Comparison of ENCODE assay signal across 8 cellular contexts in genomic region chr4:150078041-150078995, GRCh38. TPM values are rescaled to one million over a fixed set of nuclear protein-coding genes. Genes with fewer than 3 reads are reported as not detected.
DNase-seq lines count a peak whose midpoint lies in the region; TF ChIP-seq lines count a peak whose summit lies in the region.

Gene DCLK2, plus strand, starts transcription at chr4:150078445. Its CDS starts 583 bp downstream, at chr4:150079028.

- DNase-seq in NCI-H187 (lab: John Stamatoyannopoulos, UW): peak; percentile 14 to 35
- no peak for DNase-seq in NCI-H187 treated with DMSO at 0.1 percent for 48 hours (lab: John Stamatoyannopoulos, UW)
- DNase-seq in HS-27A (ENCODE audit: low read depth): peak; percentile 42
- DNase-seq in PC-9: peak in 1 of 2 experiments; percentile 44
- peak; percentile 32 for DNase-seq in mammary epithelial cell
- DNase-seq in retina: peak; percentile 90
- DNase-seq in SKM-1 treated with dmso at 0.1 percent for 144 hours (lab: John Stamatoyannopoulos, UW; ENCODE audit: unreplicated experiment): no peak

- H3K9me3 ChIP-seq in PC-9 (ENCODE audit: insufficient read depth, low read depth) (no peaks in the 10 kb centered on the region), mammary epithelial cell (replicated peaks; ENCODE audit: insufficient read depth, low read length) (no peaks in the 10 kb centered on the region), iPS-18a (ENCODE audit: control insufficient read depth, low read depth, low read length) (no peaks in the 10 kb centered on the region)

- no peaks in the 10 kb centered on the region for H3F3A ChIP-seq in PC-9 (ENCODE audit: insufficient read depth, low read depth)

- H3K36me3 ChIP-seq in PC-9 (ENCODE audit: low read depth) (no peaks in the 10 kb centered on the region), mammary epithelial cell (ENCODE audit: insufficient read depth, low read length) (no peaks in the 10 kb centered on the region), iPS-18a (ENCODE audit: control insufficient read depth, low read depth, low read length) (no peaks in the 10 kb centered on the region)

- POLR2A ChIA-PET in PC-9 (lab: Charles Lee; ENCODE audit: unreplicated experiment): interaction anchor here (0.6 kb wide), 1 partner anchor 216 kb away, joined by 8 read pairs; no protein-coding TSS in a partner anchor

- peak within 1 kb of the TSS; percentile 57 for H3K4me3 ChIP-seq in PC-9
- H3K4me3 ChIP-seq in mammary epithelial cell (replicated peaks in 1 of 3; ENCODE audit: insufficient read depth in 1 of 3, low read depth in 2 of 3, low read length in 3 of 3): peak within 1 kb of the TSS; percentile 41 to 55 (median 50)
- peak within 1 kb of the TSS; percentile 57 for H3K4me3 ChIP-seq in iPS-18a (ENCODE audit: low read length)

- no peak within 1 kb of the TSS for H3K27ac ChIP-seq in PC-9
- no peak within 1 kb of the TSS for H3K27ac ChIP-seq in mammary epithelial cell (ENCODE audit: insufficient read depth, low read depth, low read length)
- no peak within 1 kb of the TSS for H3K27ac ChIP-seq in iPS-18a (ENCODE audit: low read length)

- in situ Hi-C loops in mammary epithelial cell (cut with MboI; ENCODE audit: low sequenced_read_pairs in 2 of 2): no loop called here

- H3K4me1 ChIP-seq in PC-9 (replicated peaks; ENCODE audit: insufficient read depth) (0 out of 2 replicates have a peak, but pooled peaks cover under 1% of the 10 kb centered on the region), mammary epithelial cell (ENCODE audit: insufficient read depth, low read length) (peaks cover 8% of the 10 kb centered on the region), iPS-18a (ENCODE audit: control insufficient read depth, low read depth, low read length) (peaks cover 10% of the 10 kb centered on the region)

- H3K79me2 ChIP-seq in PC-9 (ENCODE audit: low read depth): no peaks in the 10 kb centered on the region
- no peaks in the 10 kb centered on the region for H3K79me2 ChIP-seq in mammary epithelial cell (ENCODE audit: insufficient read depth, low read length)

- CTCF ChIA-PET in PC-9 (lab: Charles Lee): interaction anchor here (1.1 kb wide), 1 partner anchor 131 kb away, joined by 4 read pairs; no protein-coding TSS in a partner anchor
- CTCF ChIA-PET in mammary epithelial cell (lab: Charles Lee; ENCODE audit: low non-redundant PET): no interaction called here

- BruUV-seq in PC-9 (replicated peaks; lab: Mats Ljungman, UMichigan) (no TSS peak), mammary epithelial cell (replicated peaks; lab: Mats Ljungman, UMichigan) (no TSS peak)

- TF ChIP-seq CTCF in PC-9 (conservative IDR thresholded peaks at IDR 0.05) (no peak), mammary epithelial cell (conservative IDR thresholded peaks at IDR 0.05 in 1 of 2, IDR thresholded peaks at IDR 0.05 in 1 of 2; ENCODE audit: extremely low read depth in 1 of 2, insufficient read depth in 1 of 2, low read depth in 1 of 2, low read length in 2 of 2) (no peak)

- H2AFZ ChIP-seq in PC-9: peak within 1 kb of the TSS; percentile 72
- peak within 1 kb of the TSS; percentile 85 for H2AFZ ChIP-seq in mammary epithelial cell (ENCODE audit: low read depth, low read length)

- no peaks in the 10 kb centered on the region for H4K20me1 ChIP-seq in PC-9 (ENCODE audit: insufficient read depth)
- peaks cover 4% of the 10 kb centered on the region for H4K20me1 ChIP-seq in mammary epithelial cell (ENCODE audit: insufficient read depth, low read length)

- dilution Hi-C loops in mammary epithelial cell (cut with HindIII; ENCODE audit: low sequenced_read_pairs): no loop called here

- intact Hi-C loops in PC-9 (cut with micrococcal nuclease; ENCODE audit: unreplicated experiment) (loop anchor here (10.0 kb wide), 1 partner anchor 166 kb away; no protein-coding TSS in a partner anchor), mammary epithelial cell (cut with micrococcal nuclease) (loop anchor here (2.0 kb wide), 1 partner anchor 68 kb away; no protein-coding TSS in a partner anchor)

- 0 out of 2 replicates have a peak, but pooled peaks cover 10% of the 10 kb centered on the region for H3K27me3 ChIP-seq in PC-9 (ENCODE audit: insufficient read depth, low read depth)
- H3K27me3 ChIP-seq in mammary epithelial cell (ENCODE audit: insufficient read depth, low read length): peaks cover 13% of the 10 kb centered on the region
- peaks cover 47% of the 10 kb centered on the region for H3K27me3 ChIP-seq in iPS-18a (ENCODE audit: control insufficient read depth, insufficient read depth, low read length)

- H3K9me2 ChIP-seq in PC-9 (ENCODE audit: insufficient read depth): no peaks in the 10 kb centered on the region

- no peak within 1 kb of the TSS for H3K9ac ChIP-seq in mammary epithelial cell (ENCODE audit: insufficient read depth, low read length)
- no peak within 1 kb of the TSS for H3K9ac ChIP-seq in iPS-18a (ENCODE audit: low read length)

- 4% methylated on average over 14 of the region's 119 CpGs for WGBS in mammary epithelial cell (ENCODE audit: low coverage, missing lambda C conversion rate)

- H3K4me2 ChIP-seq in PC-9: peak within 1 kb of the TSS; percentile 80
- H3K4me2 ChIP-seq in mammary epithelial cell (ENCODE audit: insufficient read depth, low read depth, low read length): peak within 1 kb of the TSS; percentile 100

RNA-seq across cellular contexts. Expression of gene DCLK2, which starts in this region (rescaled TPM):
- total RNA-seq in PC-9 (2021) (0.41 and 0.73 TPM in 2 replicates), mammary epithelial cell (under 1 TPM in 1 of 2 donors, not detected in 1; 0.67 TPM)
- polyA plus RNA-seq in mammary epithelial cell: 0.02 TPM
- polyA minus RNA-seq in mammary epithelial cell: not detected

Comparison
In these comparisons a context has a peak if more than half of its experiments do, and no peak if none do; other contexts are left out.
1. DNase-seq: peak in NCI-H187 (2 of 2), HS-27A (single experiment) and retina (single experiment); none in NCI-H187 treated with DMSO at 0.1 percent for 48 hours (single experiment) and SKM-1 treated with dmso at 0.1 percent for 144 hours (single experiment).
2. Peak in DNase-seq, H3K4me3 ChIP-seq and H3K4me2 ChIP-seq in mammary epithelial cell; RNA of the gene not detected or under 1 TPM.
3. Peak in every context shown above with its lines, with median percentiles within 50 percentile points of each other: H3K4me3 ChIP-seq.